ENCODE assay signal across 17 cellular contexts in the genomic region with DNA sequence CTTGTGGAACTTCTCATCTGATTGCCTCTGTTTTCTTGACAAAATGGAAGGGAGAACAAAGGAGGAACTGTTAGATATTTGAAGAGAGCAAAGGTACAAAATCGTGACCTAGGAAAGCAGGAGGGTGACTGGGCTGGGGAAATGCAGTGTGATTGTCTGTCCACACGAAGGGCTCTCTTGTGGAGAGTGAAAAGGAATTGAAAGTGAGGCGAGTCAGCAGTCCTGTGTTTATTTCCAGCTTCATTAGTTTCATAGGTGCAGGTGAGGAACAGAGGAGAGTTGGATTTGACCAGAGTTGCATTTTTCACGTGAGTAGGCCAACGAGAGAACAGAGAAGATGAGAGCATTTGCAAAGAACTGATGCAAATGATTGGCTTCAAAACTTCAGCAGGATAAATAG.
A peak's percentile ranks its signal among the peaks of the same experiment; 100 is the strongest.
DNase-seq lines count a peak whose midpoint lies in the region; ATAC-seq and TF ChIP-seq lines count a peak whose summit lies in the region.
"Had no signal": no experiment of that assay in that cellular context is flagged by ENCODE, and none has a peak within 500 bp of the region (broad histone marks: within the 10 kb centered on the region; RNA-seq: fewer than 3 reads in every experiment).

No MANE protein-coding gene starts in this region.

- H3K36me3 ChIP-seq in KMS-11 (ENCODE audit: insufficient read depth): no peaks in the 10 kb centered on the region
- H3K36me3 ChIP-seq: BE2C had no signal

- no peaks in the 10 kb centered on the region for H3K27me3 ChIP-seq in KMS-11 (ENCODE audit: insufficient read depth, low read depth)
- H3K27me3 ChIP-seq: BE2C had no signal

- H3K9ac ChIP-seq in KMS-11: no peak overlapping the region

- no peak overlapping the region for H3K27ac ChIP-seq in KMS-11
- H3K27ac ChIP-seq: A549, C4-2B had no signal

- no peaks in the 10 kb centered on the region for H3K79me2 ChIP-seq in KMS-11 (ENCODE audit: insufficient read depth, low read depth)

- no peak overlapping the region for H3K4me3 ChIP-seq in KMS-11 (IDR thresholded peaks at IDR 0.05; ENCODE audit: insufficient read depth, low read depth, low read length)
- H3K4me3 ChIP-seq: A549 had no signal

- peak overlapping the region; percentile 50 for H3K4me2 ChIP-seq in KMS-11
- H3K4me2 ChIP-seq: A549 had no signal

- no peak overlapping the region for H2AFZ ChIP-seq in KMS-11 (ENCODE audit: low read depth)

- ATAC-seq in GM19468 (IDR thresholded peaks at IDR 0.05; ENCODE audit: extremely low read depth, unreplicated experiment) (peak; percentile 23), GM19023 (IDR thresholded peaks at IDR 0.05; ENCODE audit: unreplicated experiment) (no peak), HG03139 (IDR thresholded peaks at IDR 0.05; ENCODE audit: unreplicated experiment) (no peak), HG03378 (IDR thresholded peaks at IDR 0.05; ENCODE audit: unreplicated experiment) (no peak)
- ATAC-seq: A549; CD8-positive, alpha-beta T cell; HCT116; HepG2 had no signal

- DNase-seq in RPMI8226 (peak; percentile 89), NCI-H1417 treated with DMSO at 0.1 percent for 48 hours (lab: John Stamatoyannopoulos, UW) (no peak)
- DNase-seq: BE2C; CD8-positive, alpha-beta T cell; COR-L47; DMS153; DMS79 treated with DMSO at 0.1 percent for 48 hours; EL had no signal

- H4K20me1 ChIP-seq in KMS-11 (ENCODE audit: insufficient read depth): no peaks in the 10 kb centered on the region

- peaks cover 14% of the 10 kb centered on the region for H3K4me1 ChIP-seq in KMS-11 (ENCODE audit: low read depth, poor library complexity, severe bottlenecking)
- H3K4me1 ChIP-seq: A549, BE2C had no signal

- TF ChIP-seq CTCF in KMS-11 (conservative IDR thresholded peaks at IDR 0.05; ENCODE audit: low read depth, low read length): no peak
